In genomic region chr12:24767016-24767415, GRCh38 we compare ENCODE assay signal across 22 cellular contexts.
"Had no signal": no experiment of that assay in that cellular context is flagged by ENCODE, and none has a peak within 500 bp of the region (broad histone marks: within the 10 kb centered on the region; RNA-seq: fewer than 3 reads in every experiment).

No MANE protein-coding gene starts in this region.

- H3K36me3 Mint-ChIP-seq: activated naive CD8-positive, alpha-beta T cell treated with anti-CD3 and anti-CD28 coated beads, Interleukin-2, amount 10 ng/mL, durations not matched to agents 7 days and 5 days; natural killer cell treated with Interleukin-12 subunit alpha and Interleukin-12 subunit beta and Interleukin-15 and Interleukin-18, amount 100 ng/mL, for 72 hours; T-cell had no signal

- H3K27ac ChIP-seq: body of pancreas, esophagus muscularis mucosa, gastrocnemius medialis, ovary, prostate gland, transverse colon, VCaP had no signal

- DNase-seq: activated CD4-positive, alpha-beta T cell treated with anti-CD3 and anti-CD28 coated beads, Interleukin-2, amount 50 U/mL, for 4 hours; activated naive CD4-positive, alpha-beta T cell treated with Interleukin-2 at 50 U/mL for 16 hours; activated naive CD8-positive, alpha-beta T cell treated with anti-CD3 and anti-CD28 coated beads, Interleukin-2, amount 10 ng/mL, durations not matched to agents 7 days and 5 days; body of pancreas; caudate nucleus; effector CD8-positive, alpha-beta T cell; gastrocnemius medialis; hippocampal formation; left ventricle myocardium superior; midbrain; ovary; T-cell; transverse colon had no signal

- FAIRE-seq: urothelium cell line had no signal

- H3K4me1 Mint-ChIP-seq: activated naive CD8-positive, alpha-beta T cell treated with anti-CD3 and anti-CD28 coated beads, Interleukin-2, amount 10 ng/mL, durations not matched to agents 7 days and 5 days; T-cell had no signal

- H3K27me3 ChIP-seq: body of pancreas, esophagus muscularis mucosa, gastrocnemius medialis, ovary, transverse colon had no signal

- H3K9me3 ChIP-seq: body of pancreas, gastrocnemius medialis, ovary, prostate gland, transverse colon had no signal

- H3K9me3 Mint-ChIP-seq: activated naive CD8-positive, alpha-beta T cell treated with anti-CD3 and anti-CD28 coated beads, Interleukin-2, amount 10 ng/mL, durations not matched to agents 7 days and 5 days; activated T-helper 2 cell treated with anti-CD3 and anti-CD28 coated beads, Interferon-gamma antibody, Interleukin-2, Interleukin-4, amounts not matched to agents 10 μg/mL and 5 μg/mL and 100 μg/mL, durations not matched to agents 14 hours and 24 hours and 36 hours; natural killer cell treated with Interleukin-12 subunit alpha and Interleukin-12 subunit beta and Interleukin-15 and Interleukin-18, amount 100 ng/mL, for 72 hours; T-cell; T-helper 2 cell treated with Interferon-gamma antibody and Interleukin-4, amounts not matched to agents 5 μg/mL and 100 μg/mL, for 36 hours had no signal

- H3K27me3 Mint-ChIP-seq: dendritic cell treated with granulocyte-macrophage colony-stimulating factor and Interleukin-4, amounts not matched to agents 40 ng/mL and 50 ng/mL, for 4 days; T-cell had no signal

- H3K36me3 ChIP-seq: esophagus muscularis mucosa, gastrocnemius medialis, ovary, prostate gland, transverse colon had no signal

- H3K4me1 ChIP-seq: body of pancreas, esophagus muscularis mucosa, gastrocnemius medialis, prostate gland, transverse colon had no signal

- H3K4me3 Mint-ChIP-seq: activated naive CD8-positive, alpha-beta T cell treated with anti-CD3 and anti-CD28 coated beads, Interleukin-2, amount 10 ng/mL, durations not matched to agents 7 days and 5 days; dendritic cell treated with granulocyte-macrophage colony-stimulating factor and Interleukin-4, amounts not matched to agents 40 ng/mL and 50 ng/mL, for 4 days; natural killer cell treated with Interleukin-12 subunit alpha and Interleukin-12 subunit beta and Interleukin-15 and Interleukin-18, amount 100 ng/mL, for 72 hours; T-cell; T-helper 2 cell treated with Interferon-gamma antibody and Interleukin-4, amounts not matched to agents 5 μg/mL and 100 μg/mL, for 36 hours had no signal

- H3K4me3 ChIP-seq: body of pancreas, esophagus muscularis mucosa, gastrocnemius medialis, ovary, prostate gland, transverse colon had no signal

- H3K27ac Mint-ChIP-seq: activated naive CD8-positive, alpha-beta T cell treated with anti-CD3 and anti-CD28 coated beads, Interleukin-2, amount 10 ng/mL, durations not matched to agents 7 days and 5 days; activated T-helper 2 cell treated with anti-CD3 and anti-CD28 coated beads, Interferon-gamma antibody, Interleukin-2, Interleukin-4, amounts not matched to agents 10 μg/mL and 5 μg/mL and 100 μg/mL, durations not matched to agents 14 hours and 24 hours and 36 hours; dendritic cell treated with granulocyte-macrophage colony-stimulating factor and Interleukin-4, amounts not matched to agents 40 ng/mL and 50 ng/mL, for 4 days; natural killer cell treated with Interleukin-12 subunit alpha and Interleukin-12 subunit beta and Interleukin-15 and Interleukin-18, amount 100 ng/mL, for 72 hours; T-cell; T-helper 2 cell treated with Interferon-gamma antibody and Interleukin-4, amounts not matched to agents 5 μg/mL and 100 μg/mL, for 36 hours had no signal

- ATAC-seq: activated CD4-positive, CD25-positive, alpha-beta regulatory T cell treated with anti-CD3 and anti-CD28 coated beads, Interleukin-2, amount 50 U/mL, for 24 hours; body of pancreas; gastrocnemius medialis; left ventricle myocardium superior; natural killer cell treated with Interleukin-12 subunit alpha and Interleukin-12 subunit beta and Interleukin-15 and Interleukin-18, amount 100 ng/mL, for 72 hours; T-cell had no signal
